ENCODE assay signal across 26 cellular contexts in genomic region chr7:85426487-85426960, GRCh38.
DNase-seq lines count a peak whose midpoint lies in the region; ATAC-seq and TF ChIP-seq lines count a peak whose summit lies in the region.
"Had no signal": no experiment of that assay in that cellular context is flagged by ENCODE, and none has a peak within 500 bp of the region (broad histone marks: within the 10 kb centered on the region; RNA-seq: fewer than 3 reads in every experiment).

No MANE protein-coding gene starts in this region.

- DNase-seq in AG10803 (ENCODE audit: low read depth), result peak; percentile 2
- DNase-seq in M059J (ENCODE audit: low read depth), result peak; percentile 3
- DNase-seq in epithelial cell of proximal tubule (ENCODE audit: low read depth), result peak; percentile 66
- peak; percentile 39 for DNase-seq in lower lobe of right lung
- DNase-seq in HUDEP-2 (lab: John Stamatoyannopoulos, UW; ENCODE audit: unreplicated experiment in 76 of 76), result no peak
- no peak for DNase-seq in NCI-H748 treated with DMSO at 0.1 percent for 48 hours (lab: John Stamatoyannopoulos, UW)
- DNase-seq: activated CD8-positive, alpha-beta T cell treated with anti-CD3 and anti-CD28 coated beads, Interleukin-2, amount 10 ng/mL, durations not matched to agents 7 days and 5 days; activated naive CD4-positive, alpha-beta T cell treated with anti-CD3 and anti-CD28 coated beads, Interleukin-2, amount 50 U/mL, for 16 hours; activated T-cell treated with anti-CD3 and anti-CD28 coated beads, Interleukin-2, amount 50 U/mL, for 48 hours; body of pancreas; DMS 273 treated with DMSO at 0.1 percent for 48 hours; foreskin melanocyte; Karpas-422; kidney glomerular epithelial cell; NCI-H1417; NCI-H774; nephron progenitor cell; PC-3; stimulated activated CD4-positive, alpha-beta T cell treated with anti-CD3 and anti-CD28 coated beads, Interleukin-4, amount 100 ng/mL, for 24 hours; stomach had no signal

- TF ChIP-seq CTCF in AG10803 (conservative IDR thresholded peaks at IDR 0.05; ENCODE audit: low read length) (no peak), epithelial cell of proximal tubule (conservative IDR thresholded peaks at IDR 0.05; ENCODE audit: low read depth, low read length) (no peak), lower lobe of right lung (IDR thresholded peaks at IDR 0.05) (no peak)

- H3K9me3 ChIP-seq in lower lobe of right lung, result no peaks in the 10 kb centered on the region
- H3K9me3 ChIP-seq: body of pancreas, prostate gland, SJSA1, stomach had no signal

- no peaks in the 10 kb centered on the region for H3K27me3 ChIP-seq in lower lobe of right lung (ENCODE audit: low read depth)
- H3K27me3 ChIP-seq: body of pancreas, stomach had no signal

- no peaks in the 10 kb centered on the region for H3K36me3 ChIP-seq in lower lobe of right lung
- H3K36me3 ChIP-seq: prostate gland, SJSA1, stomach had no signal

- intact Hi-C loops in lower lobe of right lung (cut with DNase I), result no loop called here

- H3K4me3 ChIP-seq in AG10803 (ENCODE audit: low read length) (no peak overlapping the region), epithelial cell of proximal tubule (ENCODE audit: low read depth, low read length) (no peak overlapping the region), lower lobe of right lung (no peak overlapping the region)
- H3K4me3 ChIP-seq: body of pancreas, prostate gland, SJSA1, smooth muscle cell, stomach had no signal

- peak; percentile 65 to 83 for ATAC-seq in lower lobe of right lung
- ATAC-seq in HG02678 (IDR thresholded peaks at IDR 0.05; ENCODE audit: unreplicated experiment), result no peak
- ATAC-seq in HG03469 (IDR thresholded peaks at IDR 0.05; ENCODE audit: unreplicated experiment), result no peak
- ATAC-seq: activated CD8-positive, alpha-beta T cell treated with anti-CD3 and anti-CD28 coated beads, Interleukin-2, amount 10 ng/mL, durations not matched to agents 7 days and 5 days; body of pancreas; HCT116; PC-3 had no signal

- H3K4me1 ChIP-seq in lower lobe of right lung, result no peaks in the 10 kb centered on the region
- H3K4me1 ChIP-seq: body of pancreas, prostate gland, SJSA1, stomach had no signal

- no peak overlapping the region for H3K27ac ChIP-seq in lower lobe of right lung
- H3K27ac ChIP-seq: body of pancreas, prostate gland, SJSA1, stomach had no signal

Comparison
In these comparisons a context has a peak if more than half of its experiments do, and no peak if none do; other contexts are left out.
1. DNase-seq: peak in AG10803 (single experiment), M059J (single experiment), epithelial cell of proximal tubule (single experiment) and lower lobe of right lung (single experiment); none in HUDEP-2 (0 of 76) and NCI-H748 treated with DMSO at 0.1 percent for 48 hours (single experiment).
2. ATAC-seq: peak in lower lobe of right lung (2 of 2); none in HG02678 (single experiment) and HG03469 (single experiment).